8 cellular contexts compared by ENCODE assay signal in genomic region chr2:74835831-74836674, GRCh38.
A peak's percentile ranks its signal among the peaks of the same experiment; 100 is the strongest.
DNase-seq lines count a peak whose midpoint lies in the region; ATAC-seq and TF ChIP-seq lines count a peak whose summit lies in the region.

No MANE protein-coding gene starts in this region.

- DNase-seq in D341Med (ENCODE audit: low spot score) (peak; percentile 67), MM.1S (peak; percentile 68), SKM-1 (lab: John Stamatoyannopoulos, UW; ENCODE audit: unreplicated experiment) (peak; percentile 44), epithelial cell of prostate (ENCODE audit: low read depth, low spot score) (no peak), nephron progenitor cell (peak; percentile 22), UCSD-AML1 (lab: John Stamatoyannopoulos, UW; ENCODE audit: unreplicated experiment) (no peak)

- peak overlapping the region; percentile 96 for H3K4me3 ChIP-seq in MM.1S (ENCODE audit: low read length)

- no peaks in the 10 kb centered on the region for H3K9me3 Mint-ChIP-seq in nephron progenitor cell

- peaks cover 64% of the 10 kb centered on the region for H3K79me2 ChIP-seq in MM.1S (ENCODE audit: low read length)

- peak overlapping the region; percentile 98 for H3K4me3 Mint-ChIP-seq in nephron progenitor cell

- H4K20me1 ChIP-seq in MM.1S (ENCODE audit: insufficient read depth, low read length), result 0 out of 2 replicates have a peak, but pooled peaks cover 2% of the 10 kb centered on the region

- H3K27ac ChIP-seq in MM.1S (ENCODE audit: low read length) (peak overlapping the region; percentile 18; the same call in 1 of the 2 replicates), epithelial cell of prostate (peak overlapping the region; percentile 78)

- H2AFZ ChIP-seq in MM.1S (ENCODE audit: low read length), result peak overlapping the region; percentile 90; the same call in 1 of the 2 replicates

- peak; percentile 31 for ATAC-seq in GM19043 (IDR thresholded peaks at IDR 0.05; ENCODE audit: low read depth, unreplicated experiment)
- ATAC-seq in HG03439 (IDR thresholded peaks at IDR 0.05; ENCODE audit: unreplicated experiment), result no peak

- peaks cover 14% of the 10 kb centered on the region for H3F3A ChIP-seq in MM.1S (ENCODE audit: insufficient read depth, low read length)

- peaks cover 17% of the 10 kb centered on the region for H3K4me1 ChIP-seq in MM.1S (ENCODE audit: low read length)

- H3K4me1 Mint-ChIP-seq in nephron progenitor cell, result peaks cover 44% of the 10 kb centered on the region

- peaks cover 11% of the 10 kb centered on the region for H3K27me3 Mint-ChIP-seq in nephron progenitor cell (ENCODE audit: low read depth, poor library complexity)

- peak overlapping the region; percentile 88; the same call in 1 of the 2 replicates for H3K9ac ChIP-seq in MM.1S (ENCODE audit: low read length)

- TF ChIP-seq CTCF in MM.1S (IDR thresholded peaks at IDR 0.05; ENCODE audit: low read length) (peak; percentile 78), nephron progenitor cell (IDR thresholded peaks at IDR 0.05) (peak; percentile 79)

- H3K27ac Mint-ChIP-seq in nephron progenitor cell, result peak overlapping the region; percentile 36

- H3K4me2 ChIP-seq in MM.1S (ENCODE audit: low read depth, low read length), result peak overlapping the region; percentile 89

- no peaks in the 10 kb centered on the region for H3K9me3 ChIP-seq in MM.1S (replicated peaks; ENCODE audit: insufficient read depth, low read length)

- no peaks in the 10 kb centered on the region for H3K27me3 ChIP-seq in MM.1S (replicated peaks; ENCODE audit: insufficient read depth, low read length)

- H3K36me3 ChIP-seq in MM.1S (replicated peaks; ENCODE audit: insufficient read depth, low read length), result no peaks in the 10 kb centered on the region

- peaks cover 32% of the 10 kb centered on the region for H3K36me3 Mint-ChIP-seq in nephron progenitor cell (ENCODE audit: low read depth)

- no peaks in the 10 kb centered on the region for H3K9me2 ChIP-seq in MM.1S (replicated peaks; ENCODE audit: insufficient read depth, low read length)

Comparison
In these comparisons a context has a peak if more than half of its experiments do, and no peak if none do; other contexts are left out.
1. DNase-seq: peak in D341Med (single experiment), MM.1S (single experiment), SKM-1 (single experiment) and nephron progenitor cell (single experiment); none in epithelial cell of prostate (single experiment) and UCSD-AML1 (single experiment).